ENCODE assay signal across 18 cellular contexts in the genomic region with DNA sequence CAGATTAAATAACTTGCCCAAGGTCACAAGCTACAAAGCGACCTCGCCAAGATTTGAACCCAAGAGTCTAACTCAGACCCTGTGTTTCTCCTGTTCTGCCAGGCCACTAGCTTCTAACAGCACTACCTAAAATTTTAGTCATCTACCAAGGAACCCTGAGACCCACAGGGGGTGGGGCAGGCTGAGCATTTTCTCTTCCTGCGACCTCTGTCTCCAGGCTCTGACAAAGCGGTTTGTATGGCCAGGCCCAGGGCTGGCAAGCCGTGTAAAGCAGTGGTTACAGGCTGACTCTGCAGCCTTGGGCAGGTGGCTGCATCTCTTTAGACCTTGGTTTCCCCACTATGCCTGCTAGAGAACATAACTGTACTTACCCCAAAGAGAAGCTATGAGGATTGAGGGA. TPM values are rescaled to one million over a fixed set of nuclear protein-coding genes. Genes with fewer than 3 reads are reported as not detected.
DNase-seq lines count a peak whose midpoint lies in the region; ATAC-seq, FAIRE-seq and TF ChIP-seq lines count a peak whose summit lies in the region.
"Had no signal": no experiment of that assay in that cellular context is flagged by ENCODE, and none has a peak within 500 bp of the region (broad histone marks: within the 10 kb centered on the region; RNA-seq: fewer than 3 reads in every experiment).

No MANE protein-coding gene starts in this region.

- BruUV-seq in HepG2 (replicated peaks; lab: Mats Ljungman, UMichigan) = no TSS peak

- TF ChIP-seq CTCF in AG04450 (IDR thresholded peaks at IDR 0.05; ENCODE audit: low read depth, low read length) (no peak), neutrophil (IDR thresholded peaks at IDR 0.05) (no peak), heart left ventricle (IDR thresholded peaks at IDR 0.05) (no peak), HepG2 (CRISPR knock-in tag; IDR thresholded peaks at IDR 0.05) (no peak)

- WGBS in heart left ventricle, 4 donors = 88 to 92% (median 90%) methylated on average over 4 to 5 of the region's 5 CpGs
- WGBS in HepG2 (ENCODE audit: low lambda C conversion rate) = 46% methylated on average over 5 of the region's 5 CpGs

- CTCF ChIA-PET in AG04450 (lab: Charles Lee) (interaction anchor here (0.6 to 1.4 kb wide), 2 partner anchors 19 to 57 kb away, joined by 3 to 4 read pairs; no protein-coding TSS in a partner anchor), HepG2 (lab: Yijun Ruan, JAX; ENCODE audit: low intra/inter-chr PET ratio, low total read pairs) (interaction anchor here (0.9 to 2.3 kb wide), 3 partner anchors 50 to 266 kb away, joined by 3 to 30 read pairs (median 4); partner anchors contain the start of gene TMEM106C)

- FAIRE-seq in HepG2 (lab: Jason Lieb, UNC) = no peak
- FAIRE-seq: GM12892, H1 had no signal

- H3K4me3 Mint-ChIP-seq in activated T-helper 2 cell treated with anti-CD3 and anti-CD28 coated beads, Interferon-gamma antibody, Interleukin-2, Interleukin-4, amounts not matched to agents 10 μg/mL and 5 μg/mL and 100 μg/mL, durations not matched to agents 14 hours and 24 hours and 36 hours (ENCODE audit: low read depth) = peak overlapping the region; percentile 50

- no peaks in the 10 kb centered on the region for H3K9me3 Mint-ChIP-seq in activated T-helper 2 cell treated with anti-CD3 and anti-CD28 coated beads, Interferon-gamma antibody, Interleukin-2, Interleukin-4, amounts not matched to agents 10 μg/mL and 5 μg/mL and 100 μg/mL, durations not matched to agents 14 hours and 24 hours and 36 hours

- DNase-seq in AG04450 (ENCODE audit: low read depth, low spot score) (no peak), SW480 (ENCODE audit: low spot score) (no peak), heart left ventricle (no peak), HepG2 (ENCODE audit: low spot score) (no peak)
- no peak for DNase-seq in activated T-helper 2 cell treated with anti-CD3 and anti-CD28 coated beads, Interferon-gamma antibody, Interleukin-2, Interleukin-4, amounts not matched to agents 10 μg/mL and 5 μg/mL and 100 μg/mL, durations not matched to agents 14 hours and 24 hours and 36 hours (ENCODE audit: low spot score)
- DNase-seq: BE2C; KBM-7; MV-4-11; NCI-H1417; NCI-H1930; NCI-H2171; NCI-H446 treated with DMSO at 0.1 percent for 48 hours; NK-92 treated with Interleukin-12 subunit alpha and Interleukin-12 subunit beta, amount 100 ng/mL, for 24 hours; RPMI8226 had no signal

- peaks cover 88% of the 10 kb centered on the region for H3K4me1 Mint-ChIP-seq in activated T-helper 2 cell treated with anti-CD3 and anti-CD28 coated beads, Interferon-gamma antibody, Interleukin-2, Interleukin-4, amounts not matched to agents 10 μg/mL and 5 μg/mL and 100 μg/mL, durations not matched to agents 14 hours and 24 hours and 36 hours (ENCODE audit: low read depth)

- TF ChIP-seq POLR2A in heart left ventricle (IDR thresholded peaks at IDR 0.05) = no peak
- no peak for TF ChIP-seq POLR2A in HepG2 (IDR thresholded peaks at IDR 0.05; ENCODE audit: insufficient read depth in 1 of 2, low read depth in 2 of 2, low read length in 2 of 2)

- H3K9me3 ChIP-seq in AG04450 (ENCODE audit: control insufficient read depth, insufficient read depth, low read length) = no peaks in the 10 kb centered on the region
- H3K9me3 ChIP-seq in BLaER1 = no peaks in the 10 kb centered on the region
- H3K9me3 ChIP-seq in neutrophil = no peaks in the 10 kb centered on the region
- no peaks in the 10 kb centered on the region for H3K9me3 ChIP-seq in heart left ventricle
- no peaks in the 10 kb centered on the region for H3K9me3 ChIP-seq in HepG2 (ENCODE audit: low read length)
- H3K9me3 ChIP-seq: BE2C had no signal

- no peak overlapping the region for H3K9ac ChIP-seq in BLaER1
- H3K9ac ChIP-seq in HepG2 (ENCODE audit: insufficient read depth, low read depth, low read length) = no peak overlapping the region

- ATAC-seq in heart left ventricle (no peak), HepG2 (no peak)

- peaks cover 98% of the 10 kb centered on the region for H3K36me3 Mint-ChIP-seq in activated T-helper 2 cell treated with anti-CD3 and anti-CD28 coated beads, Interferon-gamma antibody, Interleukin-2, Interleukin-4, amounts not matched to agents 10 μg/mL and 5 μg/mL and 100 μg/mL, durations not matched to agents 14 hours and 24 hours and 36 hours (ENCODE audit: low read depth)

- TF ChIP-seq EP300 in HepG2 (IDR thresholded peaks at IDR 0.05; ENCODE audit: low read depth in 2 of 2, low read length in 2 of 2) (no peak), HepG2 (CRISPR knock-in tag; IDR thresholded peaks at IDR 0.05; ENCODE audit: borderline replicate concordance) (no peak)

- peak overlapping the region; percentile 45 for H3K27ac Mint-ChIP-seq in activated T-helper 2 cell treated with anti-CD3 and anti-CD28 coated beads, Interferon-gamma antibody, Interleukin-2, Interleukin-4, amounts not matched to agents 10 μg/mL and 5 μg/mL and 100 μg/mL, durations not matched to agents 14 hours and 24 hours and 36 hours

- H3K27ac ChIP-seq in AG04450 (ENCODE audit: low read depth, low read length) = peak overlapping the region; percentile 11
- no peak overlapping the region for H3K27ac ChIP-seq in BLaER1
- peak overlapping the region; percentile 93 for H3K27ac ChIP-seq in neutrophil
- no peak overlapping the region for H3K27ac ChIP-seq in heart left ventricle
- no peak overlapping the region for H3K27ac ChIP-seq in HepG2 (ENCODE audit: extremely low read length, insufficient read depth, low read length)

- no peaks in the 10 kb centered on the region for H3K27me3 Mint-ChIP-seq in activated T-helper 2 cell treated with anti-CD3 and anti-CD28 coated beads, Interferon-gamma antibody, Interleukin-2, Interleukin-4, amounts not matched to agents 10 μg/mL and 5 μg/mL and 100 μg/mL, durations not matched to agents 14 hours and 24 hours and 36 hours (ENCODE audit: low read depth)

- H4K20me1 ChIP-seq in BLaER1 = no peaks in the 10 kb centered on the region
- no peaks in the 10 kb centered on the region for H4K20me1 ChIP-seq in HepG2 (ENCODE audit: insufficient read depth, low read length)

- in situ Hi-C loops in HepG2 (cut with HindIII; ENCODE audit: extremely low pct_ligation_motif_present, low pct_unique_long_range_greater_than_20kb) = no loop called here

- no peaks in the 10 kb centered on the region for H3K79me2 ChIP-seq in HepG2 (ENCODE audit: insufficient read depth, low read length)

- intact Hi-C loops in activated T-helper 2 cell treated with anti-CD3 and anti-CD28 coated beads, Interferon-gamma antibody, Interleukin-2, Interleukin-4, amounts not matched to agents 10 μg/mL and 5 μg/mL and 100 μg/mL, durations not matched to agents 14 hours and 24 hours and 36 hours (cut with micrococcal nuclease) = no loop called here
- intact Hi-C loops in heart left ventricle (cut with DNase I) (no loop called here), HepG2 (cut with micrococcal nuclease; ENCODE audit: unreplicated experiment) (no loop called here)

- TF ChIP-seq RAD21 in HepG2 (CRISPR knock-in tag; IDR thresholded peaks at IDR 0.05) = no peak

- H3K4me2 ChIP-seq in BLaER1 (peak overlapping the region; percentile 81), HepG2 (ENCODE audit: low read depth, low read length) (no peak overlapping the region)

- H3K4me3 ChIP-seq in AG04450 (ENCODE audit: low read depth, low read length) (no peak overlapping the region), BLaER1 (no peak overlapping the region), neutrophil (ENCODE audit: low read depth in 1 of 2, low read length in 1 of 2) (no peak overlapping the region), heart left ventricle (no peak overlapping the region), HepG2 (replicated peaks in 1 of 3; ENCODE audit: insufficient read depth in 1 of 3, low read depth in 2 of 3, low read length in 3 of 3) (no peak overlapping the region)

- H3K27me3 ChIP-seq in AG04450 (ENCODE audit: control insufficient read depth, insufficient read depth, low read length) (no peaks in the 10 kb centered on the region), BLaER1 (peaks cover 25% of the 10 kb centered on the region), neutrophil (no peaks in the 10 kb centered on the region), heart left ventricle (peaks cover 0 to 20% (median 0%) of the 10 kb centered on the region in 9 donors), HepG2 (ENCODE audit: control insufficient read depth in 1 of 2, insufficient read depth in 2 of 2, low read length in 2 of 2) (peaks cover 0 to 23% of the 10 kb centered on the region in 2 experiments; a peak in 4 of 5 replicates)

- POLR2A ChIA-PET in AG04450 (lab: Yijun Ruan, JAX) = no interaction called here
- POLR2A ChIA-PET in HepG2 (lab: Yijun Ruan, JAX) = no interaction called here

- no peak overlapping the region for H2AFZ ChIP-seq in HepG2 (ENCODE audit: low read length)

- no peaks in the 10 kb centered on the region for H3K36me3 ChIP-seq in BLaER1
- peaks cover 16% of the 10 kb centered on the region for H3K36me3 ChIP-seq in neutrophil
- no peaks in the 10 kb centered on the region for H3K36me3 ChIP-seq in heart left ventricle
- no peaks in the 10 kb centered on the region for H3K36me3 ChIP-seq in HepG2 (replicated peaks in 1 of 2; ENCODE audit: control insufficient read depth in 1 of 2, insufficient read depth in 2 of 2, low read length in 2 of 2)
- H3K36me3 ChIP-seq: BE2C had no signal

- H3K4me1 ChIP-seq in BLaER1 = peaks cover 85% of the 10 kb centered on the region
- H3K4me1 ChIP-seq in neutrophil (ENCODE audit: control insufficient read depth in 1 of 2, insufficient read depth in 1 of 2, low read depth in 1 of 2, low read length in 1 of 2) = peaks cover 69 to 72% of the 10 kb centered on the region in 2 experiments
- H3K4me1 ChIP-seq in heart left ventricle = peaks cover 0 to 56% (median 5%) of the 10 kb centered on the region in 12 donors
- H3K4me1 ChIP-seq in HepG2 (ENCODE audit: insufficient read depth, low read length) = peaks cover 37% of the 10 kb centered on the region
- H3K4me1 ChIP-seq: BE2C had no signal

RNA-seq across cellular contexts. Expression of gene VDR, which starts 5.3 kb away (rescaled TPM):
- polyA plus RNA-seq in AG04450 (2011; rRNA removed) (11.9 and 13.6 TPM in 2 replicates), heart left ventricle (1 to 10 TPM in 1 of 2 donors, under 1 TPM in 1; 0.15 to 2.0 TPM), HepG2 (2011; rRNA removed) (0.08 and 0.13 TPM in 2 replicates)
- polyA minus RNA-seq in AG04450 (2011; rRNA and poly(A)+ RNA removed) = 14.6 and 23.2 TPM in 2 replicates
- total RNA-seq in activated T-helper 2 cell treated with anti-CD3 and anti-CD28 coated beads, Interferon-gamma antibody, Interleukin-2, Interleukin-4, amounts not matched to agents 10 μg/mL and 5 μg/mL and 100 μg/mL, durations not matched to agents 14 hours and 24 hours and 36 hours = 312 and 317 TPM in 2 replicates
- total RNA-seq in heart left ventricle (1 to 10 TPM in 3 of 9 donors, under 1 TPM in 6; 0.15 to 4.3 (median 0.63) TPM), HepG2 (2016; rRNA removed; fragmentation: Illumina TruSeq; extraction: Trizol) (0.21 and 0.33 TPM in 2 replicates)
- total RNA-seq in HepG2 (2016; cell fraction: cytosol; rRNA removed; fragmentation: Illumina TruSeq; extraction: Trizol; ENCODE audit: low read depth) = 0.09 TPM in 1 of 2 replicates, not detected in the other
- total RNA-seq in HepG2 (2016; cell fraction: insoluble cytoplasmic fraction; rRNA removed; fragmentation: Illumina TruSeq; extraction: Trizol) = 0.40 and 0.52 TPM in 2 replicates
- 0.14 and 0.22 TPM in 2 replicates for total RNA-seq in HepG2 (2016; cell fraction: membrane; rRNA removed; fragmentation: Illumina TruSeq; extraction: Trizol)
- 0.16 and 0.25 TPM in 2 replicates for total RNA-seq in HepG2 (2016; cell fraction: nucleus; rRNA removed; fragmentation: Illumina TruSeq; extraction: Trizol)
- 0.04 and 0.09 TPM in 2 replicates for polyA plus RNA-seq in HepG2 (2011; cell fraction: cytosol; rRNA removed)
- 0.10 and 0.21 TPM in 2 replicates for polyA plus RNA-seq in HepG2 (2011; cell fraction: nucleus; rRNA removed)
- polyA plus RNA-seq in HepG2 (2012) = 0.08 and 0.35 TPM in 2 replicates
- not detected in 2 replicates for polyA plus RNA-seq in HepG2 (2016; cell fraction: cytosol; fragmentation: Illumina TruSeq; extraction: Trizol; ENCODE audit: low read depth)
- 0.24 and 0.36 TPM in 2 replicates for polyA plus RNA-seq in HepG2 (2016; cell fraction: insoluble cytoplasmic fraction; fragmentation: Illumina TruSeq; extraction: Trizol; ENCODE audit: low read depth)
- 0.03 and 0.12 TPM in 2 replicates for polyA plus RNA-seq in HepG2 (2016; cell fraction: membrane; fragmentation: Illumina TruSeq; extraction: Trizol; ENCODE audit: low read depth)
- polyA plus RNA-seq in HepG2 (2016; cell fraction: nucleus; fragmentation: Illumina TruSeq; extraction: Trizol; ENCODE audit: insufficient read depth, low read depth) = 0.48 and 0.64 TPM in 2 replicates
- 0.16 and 12.3 TPM in 2 replicates for polyA minus RNA-seq in HepG2 (2011; rRNA and poly(A)+ RNA removed; ENCODE audit: low replicate concordance)
- not detected in 2 replicates for polyA minus RNA-seq in HepG2 (2011; cell fraction: cytosol; rRNA and poly(A)+ RNA removed)
- polyA minus RNA-seq in HepG2 (2011; cell fraction: nucleus; rRNA and poly(A)+ RNA removed) = 0.13 and 0.25 TPM in 2 replicates

Comparison
In these comparisons a context has a peak if more than half of its experiments do, and no peak if none do; other contexts are left out.
1. H3K27ac ChIP-seq: peak in AG04450 (single experiment) and neutrophil (single experiment); none in BLaER1 (single experiment), heart left ventricle (0 of 12) and HepG2 (single experiment).
2. RNA of gene VDR, which starts 5.3 kb away (total RNA-seq): 312 to 317 TPM in activated T-helper 2 cell treated with anti-CD3 and anti-CD28 coated beads, Interferon-gamma antibody, Interleukin-2, Interleukin-4, amounts not matched to agents 10 μg/mL and 5 μg/mL and 100 μg/mL, durations not matched to agents 14 hours and 24 hours and 36 hours; 0.15 to 4.3 TPM in heart left ventricle and 0.09 to 0.52 TPM in HepG2; every median in the first group is over 10 times any median in the second.